ENCODE assay signal across 8 cellular contexts in genomic region chr17:64780096-64781012, GRCh38.
DNase-seq lines count a peak whose midpoint lies in the region; ATAC-seq, FAIRE-seq and TF ChIP-seq lines count a peak whose summit lies in the region.

No MANE protein-coding gene starts in this region.

- intact Hi-C loops in Panc1 (cut with micrococcal nuclease; ENCODE audit: unreplicated experiment), result no loop called here

- TF ChIP-seq CTCF in Panc1 (IDR thresholded peaks at IDR 0.05), result no peak

- POLR2A ChIA-PET in Panc1 (lab: Charles Lee), result interaction anchor here (0.6 kb wide), 2 partner anchors 106 to 176 kb away, joined by 3 read pairs; no protein-coding TSS in a partner anchor

- peak; percentile 51 for FAIRE-seq in GM19239 (lab: Jason Lieb, UNC)
- FAIRE-seq in H54 (lab: Jason Lieb, UNC), result no peak

- no peak for TF ChIP-seq POLR2A in H54 (IDR thresholded peaks at IDR 0.05; ENCODE audit: low read depth, low read length)

- BruUV-seq in Panc1 (replicated peaks; lab: Mats Ljungman, UMichigan), result no TSS peak

- H3K27ac Mint-ChIP-seq in activated naive CD4-positive, alpha-beta T cell treated with anti-CD3 and anti-CD28 coated beads, Interleukin-2, amount 50 U/mL, for 72 hours, result no peak overlapping the region

- H3K27ac ChIP-seq in Panc1 (ENCODE audit: low read length), result peak overlapping the region; percentile 23; the same call in 1 of the 2 replicates

- DNase-seq in GM19239 (ENCODE audit: insufficient read length, low spot score) (peak; percentile 66), Panc1 (ENCODE audit: low read depth, low spot score) (no peak), hepatic stellate cell (ENCODE audit: low spot score) (peak; percentile 60), 8988T (no peak), H54 (ENCODE audit: insufficient read length, low spot score) (no peak), SK-N-DZ (ENCODE audit: low spot score) (no peak)
- DNase-seq in activated naive CD4-positive, alpha-beta T cell treated with anti-CD3 and anti-CD28 coated beads, Interleukin-2, amount 50 U/mL, for 72 hours (ENCODE audit: low spot score in 2 of 2), result peak; percentile 61 to 81
- DNase-seq in stimulated activated CD4-positive, alpha-beta T cell treated with anti-CD3 and anti-CD28 coated beads, Interleukin-12 subunit alpha, Interleukin-12 subunit beta, amount 100 ng/mL, for 48 hours (ENCODE audit: low read depth in 2 of 3, low spot score in 1 of 3), result peak; percentile 63 to 77 (median 66)

- CTCF ChIA-PET in Panc1 (lab: Charles Lee), result no interaction called here

- no peaks in the 10 kb centered on the region for H3K36me3 Mint-ChIP-seq in activated naive CD4-positive, alpha-beta T cell treated with anti-CD3 and anti-CD28 coated beads, Interleukin-2, amount 50 U/mL, for 72 hours

- H3K4me1 ChIP-seq in Panc1 (ENCODE audit: control insufficient read depth, insufficient read depth, low read length), result no peaks in the 10 kb centered on the region; the same call in 1 of the 2 replicates

- in situ Hi-C loops in Panc1 (cut with HindIII; ENCODE audit: low pct_unique_long_range_greater_than_20kb, low sequenced_read_pairs), result no loop called here

- no peaks in the 10 kb centered on the region for H3K27me3 ChIP-seq in Panc1 (ENCODE audit: control insufficient read depth, insufficient read depth, low read length)

- H3K9me3 Mint-ChIP-seq in activated naive CD4-positive, alpha-beta T cell treated with anti-CD3 and anti-CD28 coated beads, Interleukin-2, amount 50 U/mL, for 72 hours, result no peaks in the 10 kb centered on the region

- peak; percentile 77 for ATAC-seq in Panc1
- ATAC-seq in activated naive CD4-positive, alpha-beta T cell treated with anti-CD3 and anti-CD28 coated beads, Interleukin-2, amount 50 U/mL, for 72 hours, result peak; percentile 50 to 80

- no peaks in the 10 kb centered on the region for H3K36me3 ChIP-seq in Panc1 (ENCODE audit: control insufficient read depth, insufficient read depth, low read length)

- H3K4me3 ChIP-seq in Panc1 (ENCODE audit: low read depth in 2 of 2, low read length in 2 of 2), result peak overlapping the region; percentile 48 to 63

- no peaks in the 10 kb centered on the region for H3K9me3 ChIP-seq in Panc1 (ENCODE audit: control insufficient read depth, insufficient read depth, low read depth, low read length)

Comparison
In these comparisons a context has a peak if more than half of its experiments do, and no peak if none do; other contexts are left out.
1. DNase-seq: peak in GM19239 (single experiment), activated naive CD4-positive, alpha-beta T cell treated with anti-CD3 and anti-CD28 coated beads, Interleukin-2, amount 50 U/mL, for 72 hours (2 of 2), hepatic stellate cell (single experiment) and stimulated activated CD4-positive, alpha-beta T cell treated with anti-CD3 and anti-CD28 coated beads, Interleukin-12 subunit alpha, Interleukin-12 subunit beta, amount 100 ng/mL, for 48 hours (3 of 3); none in Panc1 (single experiment), 8988T (single experiment), H54 (single experiment) and SK-N-DZ (single experiment).